8 cellular contexts compared by ENCODE assay signal in genomic region chr11:2139118-2139490, GRCh38. TPM values are rescaled to one million over a fixed set of nuclear protein-coding genes. Genes with fewer than 3 reads are reported as not detected.
DNase-seq lines count a peak whose midpoint lies in the region; ATAC-seq and TF ChIP-seq lines count a peak whose summit lies in the region.

TSS of gene IGF2 (minus strand) at chr11:2139389. CDS start at chr11:2135523, 3,866 bp downstream.

- H3K36me3 ChIP-seq in H7 (replicated peaks; ENCODE audit: control insufficient read depth, insufficient read depth, low read length) (no peaks in the 10 kb centered on the region), sigmoid colon (no peaks in the 10 kb centered on the region)

- no peak within 1 kb of the TSS for H3K27ac Mint-ChIP-seq in activated CD8-positive, alpha-beta T cell treated with anti-CD3 and anti-CD28 coated beads, Interleukin-2, amount 10 ng/mL, durations not matched to agents 7 days and 5 days

- WGBS in sigmoid colon, 2 donors: 1% methylated on average over 58 of the region's 58 CpGs

- CTCF ChIA-PET in activated CD8-positive, alpha-beta T cell treated with anti-CD3 and anti-CD28 coated beads, Interleukin-2, amount 10 ng/mL, durations not matched to agents 7 days and 5 days (lab: Charles Lee): no interaction called here

- no peak for TF ChIP-seq POLR2A in sigmoid colon (IDR thresholded peaks at IDR 0.05)
- TF ChIP-seq POLR2A in erythroblast (IDR thresholded peaks at IDR 0.05; ENCODE audit: low read length): no peak

- H3K36me3 Mint-ChIP-seq in activated CD8-positive, alpha-beta T cell treated with anti-CD3 and anti-CD28 coated beads, Interleukin-2, amount 10 ng/mL, durations not matched to agents 7 days and 5 days (ENCODE audit: low read depth): no peaks in the 10 kb centered on the region

- POLR2A ChIA-PET in activated CD8-positive, alpha-beta T cell treated with anti-CD3 and anti-CD28 coated beads, Interleukin-2, amount 10 ng/mL, durations not matched to agents 7 days and 5 days (lab: Charles Lee): no interaction called here

- ATAC-seq in activated CD8-positive, alpha-beta T cell treated with anti-CD3 and anti-CD28 coated beads, Interleukin-2, amount 10 ng/mL, durations not matched to agents 7 days and 5 days: peak; percentile 25
- ATAC-seq in left cardiac atrium (peak in 1 of 2 donors; percentile 27), GM21447 (IDR thresholded peaks at IDR 0.05; ENCODE audit: unreplicated experiment) (no peak)

- intact Hi-C loops in left cardiac atrium (cut with DNase I) (loop anchor here in 1 of 2 donors (5.0 kb wide), 1 partner anchor 37 kb away; no protein-coding TSS in a partner anchor), sigmoid colon (cut with DNase I) (no loop called here)

- peaks cover 10% of the 10 kb centered on the region for H3K4me1 Mint-ChIP-seq in activated CD8-positive, alpha-beta T cell treated with anti-CD3 and anti-CD28 coated beads, Interleukin-2, amount 10 ng/mL, durations not matched to agents 7 days and 5 days (ENCODE audit: low read depth)

- TF ChIP-seq EP300 in sigmoid colon (IDR thresholded peaks at IDR 0.05): no peak

- TF ChIP-seq CTCF in sigmoid colon (IDR thresholded peaks at IDR 0.05): no peak

- H3K4me1 ChIP-seq in sigmoid colon: peaks cover 0 to 41% (median 35%) of the 10 kb centered on the region in 4 donors

- H3K9me3 ChIP-seq in sigmoid colon: no peaks in the 10 kb centered on the region

- H3K4me3 Mint-ChIP-seq in activated CD8-positive, alpha-beta T cell treated with anti-CD3 and anti-CD28 coated beads, Interleukin-2, amount 10 ng/mL, durations not matched to agents 7 days and 5 days: no peak within 1 kb of the TSS

- DNase-seq in H7 (peak; percentile 91), left cardiac atrium (no peak), sigmoid colon (no peak), UCSD-AML1 (lab: John Stamatoyannopoulos, UW; ENCODE audit: unreplicated experiment) (no peak), erythroblast (lab: John Stamatoyannopoulos, UW) (no peak)
- no peak for DNase-seq in activated CD8-positive, alpha-beta T cell treated with anti-CD3 and anti-CD28 coated beads, Interleukin-2, amount 10 ng/mL, durations not matched to agents 7 days and 5 days
- DNase-seq in stimulated activated CD4-positive, alpha-beta T cell treated with anti-CD3 and anti-CD28 coated beads, Interleukin-4, amount 100 ng/mL, for 24 hours: no peak

- H3K4me3 ChIP-seq in H7 (ENCODE audit: insufficient read depth, low read depth, low read length) (peak within 1 kb of the TSS; percentile 17; the same call in 1 of the 2 replicates), sigmoid colon (peak within 1 kb of the TSS; percentile 6 to 40 (median 34))

- peaks cover 80% of the 10 kb centered on the region for H3K27me3 ChIP-seq in H7 (ENCODE audit: control insufficient read depth, insufficient read depth, low read length)
- H3K27me3 ChIP-seq in sigmoid colon: peaks cover 51 to 95% (median 76%) of the 10 kb centered on the region in 3 donors

- peaks cover 58% of the 10 kb centered on the region for H3K27me3 Mint-ChIP-seq in activated CD8-positive, alpha-beta T cell treated with anti-CD3 and anti-CD28 coated beads, Interleukin-2, amount 10 ng/mL, durations not matched to agents 7 days and 5 days (ENCODE audit: low read depth)

- H3K27ac ChIP-seq in sigmoid colon: peak within 1 kb of the TSS in 1 of 4 donors; percentile 27

- no peaks in the 10 kb centered on the region for H3K9me3 Mint-ChIP-seq in activated CD8-positive, alpha-beta T cell treated with anti-CD3 and anti-CD28 coated beads, Interleukin-2, amount 10 ng/mL, durations not matched to agents 7 days and 5 days (ENCODE audit: insufficient read depth)

RNA-seq across cellular contexts. Expression of gene IGF2, which starts in this region (rescaled TPM):
- 0.78 and 1.2 TPM in 2 replicates for total RNA-seq in H7 (2014; rRNA removed; shearing (Covaris generic))
- not detected for total RNA-seq in activated CD8-positive, alpha-beta T cell treated with anti-CD3 and anti-CD28 coated beads, Interleukin-2, amount 10 ng/mL, durations not matched to agents 7 days and 5 days
- total RNA-seq in left cardiac atrium (100 to 1,000 TPM in 1 of 2 donors, 10 to 100 TPM in 1; 94.3 to 114 TPM), sigmoid colon (10 to 100 TPM; 13.9 to 63.1 (median 27.0) TPM)
- 1 to 10 TPM; 1.6 to 7.8 (median 2.4) TPM for polyA plus RNA-seq in sigmoid colon

Comparison
In these comparisons a context has a peak if more than half of its experiments do, and no peak if none do; other contexts are left out.
1. Peak in ATAC-seq in activated CD8-positive, alpha-beta T cell treated with anti-CD3 and anti-CD28 coated beads, Interleukin-2, amount 10 ng/mL, durations not matched to agents 7 days and 5 days; RNA of the gene not detected or under 1 TPM.